ENCODE assay signal across 1 cellular context in genomic region chr5:137753986-137754235, GRCh38.
TF ChIP-seq lines count a peak whose summit lies in the region.

No MANE protein-coding gene starts in this region.

TF ChIP-seq in HepG2, 621 proteins besides CTCF, POLR2A, EP300 and RAD21 (continued from another document):
- 0 out of 2 replicates have a peak, but pooled peaks have one; percentile 17 for TF ChIP-seq HOXA9 (CRISPR knock-in tag; IDR thresholded peaks at IDR 0.05; ENCODE audit: borderline replicate concordance)
- TF ChIP-seq TBX2 (CRISPR knock-in tag; IDR thresholded peaks at IDR 0.05; ENCODE audit: borderline replicate concordance) = no peak
- 0 out of 2 replicates have a peak, but pooled peaks have one; percentile 2 for TF ChIP-seq ZNF263 (CRISPR knock-in tag; IDR thresholded peaks at IDR 0.05)
- TF ChIP-seq AFF4 (CRISPR knock-in tag; IDR thresholded peaks at IDR 0.05) = 0 out of 2 replicates have a peak, but pooled peaks have one; percentile 50
- TF ChIP-seq KDM6A (CRISPR knock-in tag; IDR thresholded peaks at IDR 0.05; ENCODE audit: low read depth) = no peak
TF ChIP-seq in HepG2: peak in this region for 31.
